Comparison of ENCODE assay signal across 28 cellular contexts in the genomic region with DNA sequence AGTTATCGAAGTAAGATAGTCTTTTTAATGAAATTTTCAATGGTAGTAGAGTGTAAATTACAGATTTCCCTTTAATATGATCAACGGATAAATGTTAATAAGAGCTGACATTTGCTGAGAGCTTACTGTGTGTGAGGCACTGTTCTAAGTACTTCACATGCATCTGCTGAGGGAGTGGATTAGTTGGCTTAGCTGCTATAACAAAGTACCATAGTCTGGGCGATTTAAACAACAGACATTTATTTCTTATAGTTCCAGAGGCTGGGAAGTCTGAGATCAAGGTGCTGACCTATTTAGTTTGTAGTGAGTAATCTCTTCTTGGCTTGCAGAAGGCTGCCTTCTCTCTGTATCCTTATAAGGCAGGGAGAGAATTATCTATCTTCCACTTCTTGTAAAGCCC.
"Had no signal": no experiment of that assay in that cellular context is flagged by ENCODE, and none has a peak within 500 bp of the region (broad histone marks: within the 10 kb centered on the region; RNA-seq: fewer than 3 reads in every experiment).

No MANE protein-coding gene starts in this region.

- H3K36me3 ChIP-seq: left ventricle myocardium inferior, neural progenitor cell, neutrophil, stomach, suprapubic skin, thoracic aorta, tibial artery, uterus had no signal

- H3K36me3 Mint-ChIP-seq: naive B cell; natural killer cell; stimulated activated naive B cell treated with anti-CD40 and anti-IgM and Interleukin-4, amounts not matched to agents 10 μg/mL and 1 μg/mL and 100 μg/mL, for 72 hours had no signal

- H3K9me3 ChIP-seq: left ventricle myocardium inferior, neutrophil, stomach, suprapubic skin, thoracic aorta, tibial artery, uterus had no signal

- H3K27me3 Mint-ChIP-seq: progenitor cell of endocrine pancreas had no signal

- H3K4me3 ChIP-seq: hepatocyte, left ventricle myocardium inferior, lung, neural progenitor cell, skin epidermis, stomach, suprapubic skin, thoracic aorta, tibial artery, uterus had no signal

- DNase-seq: islet precursor cell; left ventricle myocardium inferior; mesendoderm; naive B cell; natural killer cell; nephron progenitor cell; occipital lobe; right cardiac atrium; stimulated activated CD4-positive, alpha-beta T cell treated with anti-CD3 and anti-CD28 coated beads, Interleukin-12 subunit alpha, Interleukin-12 subunit beta, amount 100 ng/mL, for 4 hours; stimulated activated CD4-positive, alpha-beta T cell treated with anti-CD3 and anti-CD28 coated beads, Interleukin-15, amount 100 ng/mL, for 24 hours; stimulated activated CD4-positive, alpha-beta T cell treated with anti-CD3 and anti-CD28 coated beads, Interleukin-2, amount 100 ng/mL, for 24 hours; stimulated activated CD4-positive, alpha-beta T cell treated with anti-CD3 and anti-CD28 coated beads, Interleukin-4, amount 100 ng/mL, for 1 hour; stimulated activated naive B cell treated with anti-CD40 and anti-IgM and Interleukin-4, amounts not matched to agents 10 μg/mL and 1 μg/mL and 100 μg/mL, for 72 hours; stimulated activated naive CD8-positive, alpha-beta T cell treated with anti-CD3 and anti-CD28 coated beads, Interleukin-15, Interleukin-2, amounts not matched to agents 100 U/mL and 50 U/mL, for 24 hours; stomach; tibial artery; trophoblast cell; uterus had no signal

- H3K4me3 Mint-ChIP-seq: mesothelial cell of epicardium; naive B cell; natural killer cell; nephron progenitor cell; neural progenitor cell; stimulated activated naive B cell treated with anti-CD40 and anti-IgM and Interleukin-4, amounts not matched to agents 10 μg/mL and 1 μg/mL and 100 μg/mL, for 72 hours had no signal

- ATAC-seq: natural killer cell; right cardiac atrium; sciatic nerve; stimulated activated naive B cell treated with anti-CD40 and anti-IgM and Interleukin-4, amounts not matched to agents 10 μg/mL and 1 μg/mL and 100 μg/mL, for 72 hours; stimulated activated naive CD8-positive, alpha-beta T cell treated with anti-CD3 and anti-CD28 coated beads, Interleukin-15, Interleukin-2, amounts not matched to agents 100 U/mL and 50 U/mL, for 24 hours had no signal

- H3K27me3 ChIP-seq: hepatocyte, neural progenitor cell, neutrophil, stomach, suprapubic skin, tibial artery, uterus had no signal

- H3K27ac ChIP-seq: hepatocyte, left ventricle myocardium inferior, neural progenitor cell, neutrophil, skin epidermis, stomach, suprapubic skin, thoracic aorta, tibial artery, uterus had no signal

- H3K4me1 Mint-ChIP-seq: naive B cell; natural killer cell; stimulated activated naive B cell treated with anti-CD40 and anti-IgM and Interleukin-4, amounts not matched to agents 10 μg/mL and 1 μg/mL and 100 μg/mL, for 72 hours had no signal

- H3K27ac Mint-ChIP-seq: mesothelial cell of epicardium; naive B cell; natural killer cell; nephron progenitor cell; neural progenitor cell; progenitor cell of endocrine pancreas; stimulated activated naive B cell treated with anti-CD40 and anti-IgM and Interleukin-4, amounts not matched to agents 10 μg/mL and 1 μg/mL and 100 μg/mL, for 72 hours had no signal
